ENCODE assay signal across 14 cellular contexts in the genomic region with DNA sequence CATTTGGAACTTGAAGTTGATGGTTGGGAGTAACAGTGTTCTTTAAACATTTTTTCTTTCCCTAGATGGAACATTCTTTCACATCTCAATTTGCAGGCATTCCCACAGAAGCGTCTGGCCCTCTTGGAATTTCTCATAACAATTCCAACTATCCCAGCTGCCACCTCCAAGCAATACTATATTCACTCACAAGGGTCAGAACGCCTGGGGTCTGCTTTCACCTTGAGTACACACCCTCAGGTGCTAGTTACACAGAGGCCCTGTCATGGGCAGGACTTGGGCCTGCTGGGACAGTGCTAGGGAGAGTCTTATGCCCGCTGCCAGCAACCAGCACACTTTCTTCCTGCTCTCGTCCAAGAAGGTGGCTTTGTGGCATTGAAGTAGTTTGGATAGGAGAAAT.
DNase-seq lines count a peak whose midpoint lies in the region; ATAC-seq and TF ChIP-seq lines count a peak whose summit lies in the region.
"Had no signal": no experiment of that assay in that cellular context is flagged by ENCODE, and none has a peak within 500 bp of the region (broad histone marks: within the 10 kb centered on the region; RNA-seq: fewer than 3 reads in every experiment).

No MANE protein-coding gene starts in this region.

- no peak overlapping the region for H3K18ac ChIP-seq in mesendoderm (ENCODE audit: low read length)

- H2BK5ac ChIP-seq in mesendoderm (ENCODE audit: low read length), result no peak overlapping the region

- H3K4me3 ChIP-seq in GM23338 (no peak overlapping the region), endodermal cell (ENCODE audit: low read length) (no peak overlapping the region), mesendoderm (ENCODE audit: low read length) (no peak overlapping the region), thyroid gland (replicated peaks in 1 of 3) (no peak overlapping the region)

- no peak overlapping the region for H2BK15ac ChIP-seq in mesendoderm (replicated peaks; ENCODE audit: low read depth)

- intact Hi-C loops in thyroid gland (cut with DNase I) (no loop called here), left cardiac atrium (cut with DNase I) (no loop called here)

- WGBS in endodermal cell (ENCODE audit: insufficient coverage in 1 of 2, insufficient read length in 1 of 2), 2 experiments, result 38 to 79% methylated on average over 1 to 4 of the region's 4 CpGs
- WGBS in mesendoderm (ENCODE audit: extremely low coverage, insufficient coverage, low lambda C conversion rate), result no CpG with 5 or more reads among the region's 4 CpGs
- WGBS in thyroid gland, 2 donors, result 68 to 74% methylated on average over 4 of the region's 4 CpGs

- no peak for ATAC-seq in GM23338
- ATAC-seq in naive thymus-derived CD8-positive, alpha-beta T cell, result no peak
- ATAC-seq in GM18873 (IDR thresholded peaks at IDR 0.05; ENCODE audit: low FRiP score, unreplicated experiment), result no peak
- ATAC-seq in left cardiac atrium, result no peak

- no peaks in the 10 kb centered on the region for H3K27me3 ChIP-seq in GM23338 (ENCODE audit: insufficient read depth)
- peaks cover 8% of the 10 kb centered on the region for H3K27me3 ChIP-seq in endodermal cell (ENCODE audit: control insufficient read depth, insufficient read depth, low read length, poor library complexity, severe bottlenecking)
- no peaks in the 10 kb centered on the region for H3K27me3 ChIP-seq in mesendoderm (ENCODE audit: insufficient read depth, low read length, poor library complexity)
- H3K27me3 ChIP-seq in thyroid gland, result no peaks in the 10 kb centered on the region

- no peaks in the 10 kb centered on the region for H3K36me3 ChIP-seq in GM23338 (ENCODE audit: insufficient read depth)
- H3K36me3 ChIP-seq in endodermal cell (ENCODE audit: control insufficient read depth, insufficient read depth, low read length), result no peaks in the 10 kb centered on the region
- H3K36me3 ChIP-seq in mesendoderm (ENCODE audit: control insufficient read depth, insufficient read depth, low read length), result no peaks in the 10 kb centered on the region
- H3K36me3 ChIP-seq in thyroid gland, result no peaks in the 10 kb centered on the region

- H4K20me1 ChIP-seq in GM23338 (replicated peaks; ENCODE audit: insufficient read depth), result no peaks in the 10 kb centered on the region

- no peaks in the 10 kb centered on the region for H3K79me1 ChIP-seq in mesendoderm (ENCODE audit: low read length)

- H4K5ac ChIP-seq in mesendoderm (ENCODE audit: low read length), result no peak overlapping the region

- H2AFZ ChIP-seq in GM23338, result no peak overlapping the region

- TF ChIP-seq CTCF in GM23338 (conservative IDR thresholded peaks at IDR 0.05; ENCODE audit: low read depth in 2 of 2) (no peak), endodermal cell (conservative IDR thresholded peaks at IDR 0.05) (no peak), thyroid gland (IDR thresholded peaks at IDR 0.05) (no peak)

- H3K4me1 ChIP-seq in GM23338 (ENCODE audit: insufficient read depth) (no peaks in the 10 kb centered on the region), endodermal cell (ENCODE audit: control insufficient read depth, insufficient read depth, low read length) (no peaks in the 10 kb centered on the region), mesendoderm (ENCODE audit: control insufficient read depth, low read depth, low read length) (peaks cover 2% of the 10 kb centered on the region), thyroid gland (peaks cover 7 to 14% of the 10 kb centered on the region in 2 donors)

- H3K9ac ChIP-seq in endodermal cell (ENCODE audit: extremely low read depth, low read length, poor library complexity, severe bottlenecking) (no peak overlapping the region), mesendoderm (ENCODE audit: low read length) (no peak overlapping the region)

- H3K23ac ChIP-seq in mesendoderm (ENCODE audit: low read length), result no peak overlapping the region

- no peak overlapping the region for H3K56ac ChIP-seq in mesendoderm (ENCODE audit: low read length)

- no peak overlapping the region for H2BK120ac ChIP-seq in mesendoderm (ENCODE audit: low read depth, low read length)

- H3K4ac ChIP-seq in mesendoderm (ENCODE audit: low read depth, low read length), result no peak overlapping the region

- no peaks in the 10 kb centered on the region for H3F3A ChIP-seq in GM23338 (replicated peaks; ENCODE audit: low read depth)

- peaks cover 16% of the 10 kb centered on the region for H3K27me3 Mint-ChIP-seq in GM23338 (ENCODE audit: insufficient read depth, low read depth, poor library complexity)
- H3K27me3 Mint-ChIP-seq in endodermal cell (ENCODE audit: insufficient read depth), result peaks cover 15% of the 10 kb centered on the region
- peaks cover 5 to 34% (median 23%) of the 10 kb centered on the region in 5 donors for H3K27me3 Mint-ChIP-seq in naive thymus-derived CD8-positive, alpha-beta T cell

- H3K36me3 Mint-ChIP-seq in GM23338 (ENCODE audit: low read depth), result no peaks in the 10 kb centered on the region
- no peaks in the 10 kb centered on the region for H3K36me3 Mint-ChIP-seq in endodermal cell (ENCODE audit: low read depth)
- H3K36me3 Mint-ChIP-seq in naive thymus-derived CD8-positive, alpha-beta T cell, result peaks cover 0 to 10% (median 0%) of the 10 kb centered on the region in 3 donors
- H3K36me3 Mint-ChIP-seq: IgD-negative memory B cell had no signal

- H3K27ac Mint-ChIP-seq in GM23338 (no peak overlapping the region; the same call in 1 of the 2 replicates), endodermal cell (no peak overlapping the region)
- no peak overlapping the region for H3K27ac Mint-ChIP-seq in naive thymus-derived CD8-positive, alpha-beta T cell
- H3K27ac Mint-ChIP-seq: IgD-negative memory B cell had no signal

- H3K79me2 ChIP-seq in GM23338 (replicated peaks; ENCODE audit: insufficient read depth), result no peaks in the 10 kb centered on the region
- no peaks in the 10 kb centered on the region for H3K79me2 ChIP-seq in mesendoderm (ENCODE audit: control insufficient read depth, insufficient read depth, low read length)

- POLR2A ChIA-PET in naive thymus-derived CD8-positive, alpha-beta T cell (lab: Charles Lee), result no interaction called here

- H3K4me1 Mint-ChIP-seq in GM23338 (peaks cover 24% of the 10 kb centered on the region), endodermal cell (peaks cover 18% of the 10 kb centered on the region)
- H3K4me1 Mint-ChIP-seq in naive thymus-derived CD8-positive, alpha-beta T cell, result peaks cover 0 to 3% (median 0%) of the 10 kb centered on the region in 4 donors
- H3K4me1 Mint-ChIP-seq: IgD-negative memory B cell had no signal

- H4K8ac ChIP-seq in mesendoderm (ENCODE audit: low read depth, low read length), result no peak overlapping the region

- TF ChIP-seq POLR2A in thyroid gland (IDR thresholded peaks at IDR 0.05), result no peak

- DNase-seq in GM23338 (ENCODE audit: low spot score) (peak; percentile 23), endodermal cell (peak; percentile 52), mesendoderm (peak; percentile 52), thyroid gland (peak in 1 of 2 donors; percentile 10), left cardiac atrium (no peak)
- DNase-seq in naive thymus-derived CD8-positive, alpha-beta T cell, result no peak
- DNase-seq: EL, HCEC 1CT, NCI-H1417, NCI-H2029, NCI-H510A treated with DMSO at 0.1 percent for 48 hours, SHP77 treated with DMSO at 0.1 percent for 48 hours had no signal

- H3K9me2 ChIP-seq in GM23338 (ENCODE audit: insufficient read depth), result no peaks in the 10 kb centered on the region

- no peaks in the 10 kb centered on the region; the same call in 1 of the 3 replicates for H3K9me3 Mint-ChIP-seq in GM23338
- H3K9me3 Mint-ChIP-seq in endodermal cell, result no peaks in the 10 kb centered on the region
- peaks cover 0 to 16% (median 2%) of the 10 kb centered on the region in 9 donors for H3K9me3 Mint-ChIP-seq in naive thymus-derived CD8-positive, alpha-beta T cell

- H3K9me3 ChIP-seq in endodermal cell (ENCODE audit: control insufficient read depth, low read length) (no peaks in the 10 kb centered on the region), thyroid gland (no peaks in the 10 kb centered on the region)

- H3K27ac ChIP-seq in GM23338 (ENCODE audit: low read depth) (no peak overlapping the region), endodermal cell (ENCODE audit: low read depth, low read length) (no peak overlapping the region), mesendoderm (ENCODE audit: low read depth, low read length) (no peak overlapping the region), thyroid gland (peak overlapping the region in 2 of 3 donors; percentile 8 to 64)

- H3K4me3 Mint-ChIP-seq in GM23338 (no peak overlapping the region), endodermal cell (no peak overlapping the region)
- H3K4me3 Mint-ChIP-seq in naive thymus-derived CD8-positive, alpha-beta T cell, result no peak overlapping the region
- H3K4me3 Mint-ChIP-seq: IgD-negative memory B cell had no signal

- no peak overlapping the region for H2AK5ac ChIP-seq in mesendoderm (ENCODE audit: low read length)

- no peak overlapping the region for H3K4me2 ChIP-seq in GM23338
- no peak overlapping the region for H3K4me2 ChIP-seq in mesendoderm (ENCODE audit: low read length)

TF ChIP-seq in GM23338, 12 proteins besides CTCF, POLR2A, EP300 and RAD21 (continues in another document):
- TF ChIP-seq CREB1 (CRISPR knock-in tag; IDR thresholded peaks at IDR 0.05; ENCODE audit: low read depth), result no peak
- TF ChIP-seq ZNF331 (CRISPR knock-in tag; IDR thresholded peaks at IDR 0.05; ENCODE audit: low read depth), result no peak
- TF ChIP-seq, protein P1, sequence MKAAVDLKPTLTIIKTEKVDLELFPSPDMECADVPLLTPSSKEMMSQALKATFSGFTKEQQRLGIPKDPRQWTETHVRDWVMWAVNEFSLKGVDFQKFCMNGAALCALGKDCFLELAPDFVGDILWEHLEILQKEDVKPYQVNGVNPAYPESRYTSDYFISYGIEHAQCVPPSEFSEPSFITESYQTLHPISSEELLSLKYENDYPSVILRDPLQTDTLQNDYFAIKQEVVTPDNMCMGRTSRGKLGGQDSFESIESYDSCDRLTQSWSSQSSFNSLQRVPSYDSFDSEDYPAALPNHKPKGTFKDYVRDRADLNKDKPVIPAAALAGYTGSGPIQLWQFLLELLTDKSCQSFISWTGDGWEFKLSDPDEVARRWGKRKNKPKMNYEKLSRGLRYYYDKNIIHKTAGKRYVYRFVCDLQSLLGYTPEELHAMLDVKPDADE (IDR thresholded peaks at IDR 0.05), result no peak
- no peak for TF ChIP-seq EZH2phosphoT487 (IDR thresholded peaks at IDR 0.05; ENCODE audit: unreplicated experiment)

Comparison
In these comparisons a context has a peak if more than half of its experiments do, and no peak if none do; other contexts are left out.
1. DNase-seq: peak in GM23338 (single experiment), endodermal cell (single experiment) and mesendoderm (single experiment); none in naive thymus-derived CD8-positive, alpha-beta T cell (0 of 10) and left cardiac atrium (single experiment).
2. H3K27ac ChIP-seq: peak in thyroid gland (2 of 3); none in GM23338 (single experiment), endodermal cell (single experiment) and mesendoderm (single experiment).